Comparison of ENCODE assay signal across 2 cellular contexts in genomic region chr9:93326654-93327053, GRCh38.
TF ChIP-seq lines count a peak whose summit lies in the region.

No MANE protein-coding gene starts in this region.

TF ChIP-seq in HepG2, 621 proteins besides CTCF, POLR2A, EP300 and RAD21 (continues in another document):
- no peak for TF ChIP-seq MAFG (CRISPR knock-in tag; IDR thresholded peaks at IDR 0.05)
- no peak for TF ChIP-seq THAP11 (CRISPR knock-in tag; IDR thresholded peaks at IDR 0.05)
- TF ChIP-seq RCOR2 (CRISPR knock-in tag; IDR thresholded peaks at IDR 0.05): no peak
- TF ChIP-seq CBX2 (IDR thresholded peaks at IDR 0.05; ENCODE audit: low read depth, low read length): no peak
- no peak for TF ChIP-seq CBX2 (CRISPR knock-in tag; IDR thresholded peaks at IDR 0.05; ENCODE audit: low read depth)
- no peak for TF ChIP-seq CREBL2 (CRISPR knock-in tag; IDR thresholded peaks at IDR 0.05; ENCODE audit: borderline replicate concordance)
- no peak for TF ChIP-seq ZNF225 (CRISPR knock-in tag; IDR thresholded peaks at IDR 0.05)
- TF ChIP-seq SKI (IDR thresholded peaks at IDR 0.05; ENCODE audit: partially characterized antibody): no peak
- TF ChIP-seq DPF2 (CRISPR knock-in tag; IDR thresholded peaks at IDR 0.05; ENCODE audit: borderline replicate concordance, low read depth): no peak
- TF ChIP-seq ZNF33B (CRISPR knock-in tag; IDR thresholded peaks at IDR 0.05): no peak
- TF ChIP-seq HIVEP1 (CRISPR knock-in tag; IDR thresholded peaks at IDR 0.05): no peak
- no peak for TF ChIP-seq ZBTB34 (CRISPR knock-in tag; IDR thresholded peaks at IDR 0.05)
- no peak for TF ChIP-seq ZBTB39 (CRISPR knock-in tag; IDR thresholded peaks at IDR 0.05)
- TF ChIP-seq JUNB (CRISPR knock-in tag; IDR thresholded peaks at IDR 0.05; ENCODE audit: borderline replicate concordance): no peak
- TF ChIP-seq MAX (IDR thresholded peaks at IDR 0.05): peak; percentile 75
- no peak for TF ChIP-seq MZF1 (CRISPR knock-in tag; IDR thresholded peaks at IDR 0.05; ENCODE audit: borderline replicate concordance)
- TF ChIP-seq ATF3 (CRISPR knock-in tag; IDR thresholded peaks at IDR 0.05): no peak
- TF ChIP-seq GLMP (CRISPR knock-in tag; IDR thresholded peaks at IDR 0.05; ENCODE audit: borderline replicate concordance): no peak
- no peak for TF ChIP-seq ZNF703 (CRISPR knock-in tag; IDR thresholded peaks at IDR 0.05; ENCODE audit: borderline replicate concordance)
- no peak for TF ChIP-seq PRPF4 (IDR thresholded peaks at IDR 0.05; ENCODE audit: low read depth, low read length, poor library complexity, severe bottlenecking)
- TF ChIP-seq NCOA1 (CRISPR knock-in tag; IDR thresholded peaks at IDR 0.05): no peak
- no peak for TF ChIP-seq ZNF253 (CRISPR knock-in tag; IDR thresholded peaks at IDR 0.05; ENCODE audit: borderline replicate concordance)
- no peak for TF ChIP-seq CHCHD3 (CRISPR knock-in tag; IDR thresholded peaks at IDR 0.05)
- no peak for TF ChIP-seq MTF2 (CRISPR knock-in tag; IDR thresholded peaks at IDR 0.05; ENCODE audit: borderline replicate concordance)
- no peak for TF ChIP-seq SCMH1 (CRISPR knock-in tag; IDR thresholded peaks at IDR 0.05; ENCODE audit: borderline replicate concordance)
- peak; percentile 44; the same call in 1 of the 2 replicates for TF ChIP-seq ZFX (CRISPR knock-in tag; IDR thresholded peaks at IDR 0.05; ENCODE audit: low read depth)
- no peak for TF ChIP-seq NR1H2 (CRISPR knock-in tag; IDR thresholded peaks at IDR 0.05; ENCODE audit: borderline replicate concordance, low read depth)

TF ChIP-seq in K562, 482 proteins besides CTCF, POLR2A, EP300 and RAD21:
- no peak for TF ChIP-seq ZNF584 (CRISPR knock-in tag; IDR thresholded peaks at IDR 0.05; ENCODE audit: low read depth)
- TF ChIP-seq UBTF (IDR thresholded peaks at IDR 0.05; ENCODE audit: borderline replicate concordance in 1 of 2, low read depth in 2 of 2, low read length in 2 of 2): no peak
- TF ChIP-seq E2F6 (IDR thresholded peaks at IDR 0.05; ENCODE audit: borderline replicate concordance in 1 of 2, extremely low read depth in 1 of 2, insufficient read depth in 1 of 2, insufficient read length in 1 of 2, low read depth in 1 of 2, low read length in 1 of 2, poor library complexity in 1 of 2, severe bottlenecking in 1 of 2): peak in 1 of 2 experiments; percentile 55
- no peak for TF ChIP-seq ETV5 (CRISPR knock-in tag; IDR thresholded peaks at IDR 0.05; ENCODE audit: low read depth)
- no peak for TF ChIP-seq ZNF785 (CRISPR knock-in tag; IDR thresholded peaks at IDR 0.05)
- no peak for TF ChIP-seq JUND (IDR thresholded peaks at IDR 0.05; ENCODE audit: borderline replicate concordance, low read depth, low read length)
- no peak for TF ChIP-seq JUND (tag; IDR thresholded peaks at IDR 0.05; ENCODE audit: borderline replicate concordance, low read depth, low read length)
- TF ChIP-seq MAX (CRISPR knock-in tag; IDR thresholded peaks at IDR 0.05): peak; percentile 32; the same call in 1 of the 2 replicates
- no peak for TF ChIP-seq ZKSCAN3 (CRISPR knock-in tag; IDR thresholded peaks at IDR 0.05)
- no peak for TF ChIP-seq HDGF (IDR thresholded peaks at IDR 0.05)
- no peak for TF ChIP-seq POLR3A (IDR thresholded peaks at IDR 0.05; ENCODE audit: borderline replicate concordance, extremely low read depth, insufficient read depth, insufficient read length)
- peak; percentile 70 for TF ChIP-seq MGA (IDR thresholded peaks at IDR 0.05)
- no peak for TF ChIP-seq SMAD3 (CRISPR knock-in tag; conservative IDR thresholded peaks at IDR 0.05)
- no peak for TF ChIP-seq ATF2 (CRISPR knock-in tag; IDR thresholded peaks at IDR 0.05)
- no peak for TF ChIP-seq ZBTB34 (CRISPR knock-in tag; IDR thresholded peaks at IDR 0.05)
- TF ChIP-seq L3MBTL2 (IDR thresholded peaks at IDR 0.05): peak; percentile 69
